Comparison of ENCODE assay signal across 8 cellular contexts in the genomic region with DNA sequence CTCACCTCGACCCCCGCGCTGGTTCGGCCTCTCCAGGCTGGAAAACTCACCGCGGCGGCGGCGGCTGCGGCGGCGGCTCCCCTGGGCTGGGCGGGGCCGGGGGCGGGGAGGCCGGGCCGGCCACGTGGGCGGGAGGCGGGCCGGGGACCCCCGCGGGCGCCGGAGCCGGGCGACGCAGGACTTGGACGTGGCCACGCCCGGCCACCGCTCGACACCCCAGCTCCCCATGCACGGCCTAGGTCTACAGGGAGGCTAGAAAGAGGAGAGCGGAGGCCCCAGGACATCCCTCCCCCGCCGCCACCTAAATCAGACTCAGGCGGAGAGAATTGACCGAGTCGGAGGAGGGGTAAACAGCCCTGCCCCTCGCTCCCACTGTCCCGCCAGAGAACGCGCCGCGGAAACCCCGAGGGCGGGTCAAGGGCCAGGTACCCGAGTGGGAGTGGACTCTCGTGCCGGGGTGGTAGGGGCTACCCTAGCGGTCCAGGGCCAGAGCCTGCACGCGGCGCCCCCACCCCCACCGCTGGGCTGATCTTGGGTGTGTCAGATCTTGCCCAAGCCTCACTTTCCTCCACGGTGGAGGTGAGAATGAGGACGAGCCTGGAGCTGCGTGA. TPM values are rescaled to one million over a fixed set of nuclear protein-coding genes. Genes with fewer than 3 reads are reported as not detected.
DNase-seq lines count a peak whose midpoint lies in the region; ATAC-seq and TF ChIP-seq lines count a peak whose summit lies in the region.

No MANE protein-coding gene starts in this region.

- 1 to 3% (median 1%) methylated on average over 51 to 59 of the region's 59 CpGs for whole genome bisulfite sequencing in ovary, 3 donors

- H3K27ac ChIP-seq in CD8-positive, alpha-beta T cell (ENCODE audit: low read depth, low read length): no peak overlapping the region
- H3K27ac ChIP-seq in WERI-Rb-1 (no peak overlapping the region), ovary (peak overlapping the region in 1 of 2 donors; percentile 27)

- ATAC-seq in CD8-positive, alpha-beta T cell: no peak
- ATAC-seq in HG02885 (IDR thresholded peaks at IDR 0.05; ENCODE audit: poor library complexity, unreplicated experiment): peak; percentile 21
- peak; percentile 88 for ATAC-seq in Right ventricle myocardium superior (ENCODE audit: poor library complexity)
- no peak for ATAC-seq in GM18505 (IDR thresholded peaks at IDR 0.05; ENCODE audit: unreplicated experiment)
- ATAC-seq in activated CD4-positive, CD25-positive, alpha-beta regulatory T cell treated with anti-CD3 and anti-CD28 coated beads, Interleukin-2, amount 50 U/mL, for 24 hours: no peak

- H3K4me1 Mint-ChIP-seq in CD8-positive, alpha-beta T cell (ENCODE audit: low read depth): peaks cover 6% of the 10 kb centered on the region

- TF ChIP-seq POLR2A in ovary (IDR thresholded peaks at IDR 0.05) (no peak), GM18505 (IDR thresholded peaks at IDR 0.05; ENCODE audit: borderline replicate concordance, extremely low read depth, insufficient read depth, insufficient read length) (no peak)

- POLR2A ChIA-PET in CD8-positive, alpha-beta T cell (lab: Charles Lee): no interaction called here

- peak overlapping the region; percentile 52 for H3K4me3 ChIP-seq in CD8-positive, alpha-beta T cell (ENCODE audit: low read depth, low read length)
- H3K4me3 ChIP-seq in WERI-Rb-1 (ENCODE audit: low read depth, low read length): peak overlapping the region; percentile 73
- H3K4me3 ChIP-seq in ovary: peak overlapping the region; percentile 64

- no peak for DNase-seq in CD8-positive, alpha-beta T cell
- DNase-seq in WERI-Rb-1: peak; percentile 62
- DNase-seq in Right ventricle myocardium superior: peak; percentile 61
- DNase-seq in ovary: peak; percentile 57 to 76 (median 72)
- DNase-seq in UCSD-AML1 (lab: John Stamatoyannopoulos, UW; ENCODE audit: unreplicated experiment): no peak

- no peaks in the 10 kb centered on the region for H3K9me3 ChIP-seq in CD8-positive, alpha-beta T cell (ENCODE audit: low read length)
- H3K9me3 ChIP-seq in WERI-Rb-1 (ENCODE audit: severe bottlenecking) (no peaks in the 10 kb centered on the region), ovary (no peaks in the 10 kb centered on the region)

- no peak for TF ChIP-seq CTCF in CD8-positive, alpha-beta T cell (IDR thresholded peaks at IDR 0.05)
- TF ChIP-seq CTCF in WERI-Rb-1 (IDR thresholded peaks at IDR 0.05; ENCODE audit: low read depth, low read length) (no peak), ovary (IDR thresholded peaks at IDR 0.05) (no peak)

- H3K4me3 Mint-ChIP-seq in CD8-positive, alpha-beta T cell: peak overlapping the region; percentile 71

- CTCF ChIA-PET in CD8-positive, alpha-beta T cell (lab: Charles Lee): no interaction called here

- H3K36me3 ChIP-seq in CD8-positive, alpha-beta T cell (ENCODE audit: insufficient read depth, low read length): no peaks in the 10 kb centered on the region
- no peaks in the 10 kb centered on the region for H3K36me3 ChIP-seq in WERI-Rb-1
- H3K36me3 ChIP-seq in ovary: no peaks in the 10 kb centered on the region

- no peaks in the 10 kb centered on the region for H3K36me3 Mint-ChIP-seq in CD8-positive, alpha-beta T cell

- intact Hi-C loops in CD8-positive, alpha-beta T cell (cut with DNase I, micrococcal nuclease): no loop called here
- intact Hi-C loops in Right ventricle myocardium superior (cut with DNase I): loop anchor here (5.0 kb wide), 1 partner anchor 82 kb away; no protein-coding TSS in a partner anchor
- intact Hi-C loops in ovary (cut with DNase I): loop anchor here in 3 of 4 donors (5.0 to 10.0 kb wide), 2 partner anchors 75 to 82 kb away; no protein-coding TSS in a partner anchor

- peaks cover 5% of the 10 kb centered on the region for H3K4me1 ChIP-seq in CD8-positive, alpha-beta T cell (ENCODE audit: insufficient read depth, low read length)
- H3K4me1 ChIP-seq in ovary (ENCODE audit: insufficient read depth): peaks cover 5% of the 10 kb centered on the region

- H3K9me3 Mint-ChIP-seq in CD8-positive, alpha-beta T cell: no peaks in the 10 kb centered on the region

- H3K27me3 Mint-ChIP-seq in CD8-positive, alpha-beta T cell (ENCODE audit: low read depth): peaks cover 52% of the 10 kb centered on the region

- H3K27ac Mint-ChIP-seq in CD8-positive, alpha-beta T cell: no peak overlapping the region

- peaks cover 16% of the 10 kb centered on the region for H3K27me3 ChIP-seq in CD8-positive, alpha-beta T cell (ENCODE audit: insufficient read depth, low read length)
- H3K27me3 ChIP-seq in WERI-Rb-1 (ENCODE audit: insufficient read depth, low read depth, severe bottlenecking): no peaks in the 10 kb centered on the region
- no peaks in the 10 kb centered on the region for H3K27me3 ChIP-seq in ovary

- TF ChIP-seq EP300 in ovary (IDR thresholded peaks at IDR 0.05): no peak

RNA-seq across cellular contexts. Expression of a gene that starts 18.9 kb away (rescaled TPM):
- total RNA-seq in CD8-positive, alpha-beta T cell: not detected
- not detected for total RNA-seq in Right ventricle myocardium superior
- under 1 TPM in 2 of 7 donors, not detected in 5; 0.10 TPM for total RNA-seq in ovary
- polyA plus RNA-seq in ovary: under 1 TPM; 0.02 to 0.12 TPM

Comparison
In these comparisons a context has a peak if more than half of its experiments do, and no peak if none do; other contexts are left out.
1. ATAC-seq: peak in HG02885 (single experiment) and Right ventricle myocardium superior (single experiment); none in CD8-positive, alpha-beta T cell (single experiment), GM18505 (single experiment) and activated CD4-positive, CD25-positive, alpha-beta regulatory T cell treated with anti-CD3 and anti-CD28 coated beads, Interleukin-2, amount 50 U/mL, for 24 hours (0 of 2).
2. DNase-seq: peak in WERI-Rb-1 (single experiment), Right ventricle myocardium superior (single experiment) and ovary (5 of 5); none in CD8-positive, alpha-beta T cell (0 of 7) and UCSD-AML1 (single experiment).
3. intact Hi-C loops: an anchor here in Right ventricle myocardium superior (5.0 kb wide) and ovary (5.0 to 10.0 kb wide); none called in CD8-positive, alpha-beta T cell.
4. Peak in every context shown above with its lines, with median percentiles within 50 percentile points of each other: H3K4me3 ChIP-seq.